ENCODE assay signal across 1 cellular context in the genomic region with DNA sequence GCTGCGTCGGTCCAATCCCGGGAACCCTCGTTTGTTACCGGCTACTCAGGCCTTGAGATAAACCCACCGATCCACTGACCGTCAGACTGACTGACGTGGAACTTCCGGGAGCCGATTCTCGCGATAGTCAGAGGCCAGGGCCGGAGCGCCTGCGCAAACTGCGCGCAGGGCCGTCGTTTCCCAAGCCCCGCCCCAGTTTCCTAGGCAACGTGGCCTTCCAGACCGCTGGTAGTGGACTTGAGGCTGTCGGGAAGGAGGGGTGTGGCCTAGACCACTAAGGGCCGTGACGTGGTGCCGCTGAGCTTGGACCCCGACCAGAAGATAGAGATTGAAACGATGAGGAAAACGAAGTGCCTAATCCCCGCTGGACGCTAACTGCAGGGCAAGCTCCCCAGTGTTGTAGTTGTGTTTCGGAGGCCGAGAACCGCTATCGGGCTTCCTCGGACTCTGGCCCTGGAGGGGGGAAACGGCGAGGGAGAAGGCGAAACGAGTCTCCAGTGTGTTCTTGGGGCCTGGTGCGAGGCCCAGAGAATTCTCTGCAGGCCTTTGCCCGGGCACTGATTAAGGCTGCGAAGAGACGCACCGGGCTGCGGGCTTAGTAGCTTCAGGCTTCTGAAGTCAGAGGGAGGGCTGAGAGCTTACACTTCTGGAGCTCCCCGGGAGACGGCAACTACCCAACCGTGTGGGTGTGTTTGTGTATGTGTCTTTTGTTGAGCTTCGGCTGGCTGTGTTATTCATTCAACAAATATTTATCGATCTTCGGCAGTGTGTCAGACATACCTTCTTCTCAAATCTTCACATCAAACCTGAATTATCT.
TF ChIP-seq lines count a peak whose summit lies in the region.

A gene (minus strand): TSS at position 96 of the 817 bp plus-strand sequence. CDS start 97 bp downstream, outside the sequence.

TF ChIP-seq in HepG2, 621 proteins besides CTCF, POLR2A, EP300 and RAD21 (continued from another document and continues in another):
- TF ChIP-seq, protein P1, sequence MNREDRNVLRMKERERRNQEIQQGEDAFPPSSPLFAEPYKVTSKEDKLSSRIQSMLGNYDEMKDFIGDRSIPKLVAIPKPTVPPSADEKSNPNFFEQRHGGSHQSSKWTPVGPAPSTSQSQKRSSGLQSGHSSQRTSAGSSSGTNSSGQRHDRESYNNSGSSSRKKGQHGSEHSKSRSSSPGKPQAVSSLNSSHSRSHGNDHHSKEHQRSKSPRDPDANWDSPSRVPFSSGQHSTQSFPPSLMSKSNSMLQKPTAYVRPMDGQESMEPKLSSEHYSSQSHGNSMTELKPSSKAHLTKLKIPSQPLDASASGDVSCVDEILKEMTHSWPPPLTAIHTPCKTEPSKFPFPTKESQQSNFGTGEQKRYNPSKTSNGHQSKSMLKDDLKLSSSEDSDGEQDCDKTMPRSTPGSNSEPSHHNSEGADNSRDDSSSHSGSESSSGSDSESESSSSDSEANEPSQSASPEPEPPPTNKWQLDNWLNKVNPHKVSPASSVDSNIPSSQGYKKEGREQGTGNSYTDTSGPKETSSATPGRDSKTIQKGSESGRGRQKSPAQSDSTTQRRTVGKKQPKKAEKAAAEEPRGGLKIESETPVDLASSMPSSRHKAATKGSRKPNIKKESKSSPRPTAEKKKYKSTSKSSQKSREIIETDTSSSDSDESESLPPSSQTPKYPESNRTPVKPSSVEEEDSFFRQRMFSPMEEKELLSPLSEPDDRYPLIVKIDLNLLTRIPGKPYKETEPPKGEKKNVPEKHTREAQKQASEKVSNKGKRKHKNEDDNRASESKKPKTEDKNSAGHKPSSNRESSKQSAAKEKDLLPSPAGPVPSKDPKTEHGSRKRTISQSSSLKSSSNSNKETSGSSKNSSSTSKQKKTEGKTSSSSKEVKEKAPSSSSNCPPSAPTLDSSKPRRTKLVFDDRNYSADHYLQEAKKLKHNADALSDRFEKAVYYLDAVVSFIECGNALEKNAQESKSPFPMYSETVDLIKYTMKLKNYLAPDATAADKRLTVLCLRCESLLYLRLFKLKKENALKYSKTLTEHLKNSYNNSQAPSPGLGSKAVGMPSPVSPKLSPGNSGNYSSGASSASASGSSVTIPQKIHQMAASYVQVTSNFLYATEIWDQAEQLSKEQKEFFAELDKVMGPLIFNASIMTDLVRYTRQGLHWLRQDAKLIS (CRISPR knock-in tag; IDR thresholded peaks at IDR 0.05) = no peak
- TF ChIP-seq ZNF768 (CRISPR knock-in tag; IDR thresholded peaks at IDR 0.05) = no peak; the same call in 1 of the 2 replicates
- TF ChIP-seq YY1 (IDR thresholded peaks at IDR 0.05; ENCODE audit: insufficient read depth, insufficient replicate concordance, low read depth, low read length) = peak; percentile 43
- peak; percentile 76; the same call in 1 of the 2 replicates for TF ChIP-seq ATF7-NPFF (CRISPR knock-in tag; IDR thresholded peaks at IDR 0.05; ENCODE audit: low read depth)
- TF ChIP-seq ZNF782 (CRISPR knock-in tag; IDR thresholded peaks at IDR 0.05; ENCODE audit: borderline replicate concordance) = no peak; the same call in 1 of the 2 replicates
- TF ChIP-seq RBM22 (optimal IDR thresholded peaks at IDR 0.05; ENCODE audit: low read length) = peak; percentile 60
- TF ChIP-seq, protein P2, sequence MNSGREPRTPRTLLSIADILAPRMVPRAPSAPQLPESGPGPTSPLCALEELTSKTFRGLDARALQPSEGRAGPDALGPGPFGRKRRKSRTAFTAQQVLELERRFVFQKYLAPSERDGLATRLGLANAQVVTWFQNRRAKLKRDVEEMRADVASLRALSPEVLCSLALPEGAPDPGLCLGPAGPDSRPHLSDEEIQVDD (CRISPR knock-in tag; IDR thresholded peaks at IDR 0.05; ENCODE audit: borderline replicate concordance) = no peak
- TF ChIP-seq CREM (IDR thresholded peaks at IDR 0.05) = peak; percentile 86
- TF ChIP-seq CREM (CRISPR knock-in tag; IDR thresholded peaks at IDR 0.05) = no peak
- no peak for TF ChIP-seq FOSL1 (CRISPR knock-in tag; IDR thresholded peaks at IDR 0.05; ENCODE audit: borderline replicate concordance)
- TF ChIP-seq, protein P3, sequence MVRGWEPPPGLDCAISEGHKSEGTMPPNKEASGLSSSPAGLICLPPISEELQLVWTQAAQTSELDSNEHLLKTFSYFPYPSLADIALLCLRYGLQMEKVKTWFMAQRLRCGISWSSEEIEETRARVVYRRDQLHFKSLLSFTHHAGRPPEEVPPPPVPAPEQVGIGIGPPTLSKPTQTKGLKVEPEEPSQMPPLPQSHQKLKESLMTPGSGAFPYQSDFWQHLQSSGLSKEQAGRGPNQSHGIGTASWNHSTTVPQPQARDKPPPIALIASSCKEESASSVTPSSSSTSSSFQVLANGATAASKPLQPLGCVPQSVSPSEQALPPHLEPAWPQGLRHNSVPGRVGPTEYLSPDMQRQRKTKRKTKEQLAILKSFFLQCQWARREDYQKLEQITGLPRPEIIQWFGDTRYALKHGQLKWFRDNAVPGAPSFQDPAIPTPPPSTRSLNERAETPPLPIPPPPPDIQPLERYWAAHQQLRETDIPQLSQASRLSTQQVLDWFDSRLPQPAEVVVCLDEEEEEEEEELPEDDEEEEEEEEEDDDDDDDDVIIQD (CRISPR knock-in tag; IDR thresholded peaks at IDR 0.05; ENCODE audit: low read depth) = peak; percentile 70
- no peak for TF ChIP-seq NPAS2 (CRISPR knock-in tag; IDR thresholded peaks at IDR 0.05; ENCODE audit: borderline replicate concordance)
- no peak for TF ChIP-seq ZNF556 (CRISPR knock-in tag; IDR thresholded peaks at IDR 0.05; ENCODE audit: borderline replicate concordance)
- TF ChIP-seq, protein P4, sequence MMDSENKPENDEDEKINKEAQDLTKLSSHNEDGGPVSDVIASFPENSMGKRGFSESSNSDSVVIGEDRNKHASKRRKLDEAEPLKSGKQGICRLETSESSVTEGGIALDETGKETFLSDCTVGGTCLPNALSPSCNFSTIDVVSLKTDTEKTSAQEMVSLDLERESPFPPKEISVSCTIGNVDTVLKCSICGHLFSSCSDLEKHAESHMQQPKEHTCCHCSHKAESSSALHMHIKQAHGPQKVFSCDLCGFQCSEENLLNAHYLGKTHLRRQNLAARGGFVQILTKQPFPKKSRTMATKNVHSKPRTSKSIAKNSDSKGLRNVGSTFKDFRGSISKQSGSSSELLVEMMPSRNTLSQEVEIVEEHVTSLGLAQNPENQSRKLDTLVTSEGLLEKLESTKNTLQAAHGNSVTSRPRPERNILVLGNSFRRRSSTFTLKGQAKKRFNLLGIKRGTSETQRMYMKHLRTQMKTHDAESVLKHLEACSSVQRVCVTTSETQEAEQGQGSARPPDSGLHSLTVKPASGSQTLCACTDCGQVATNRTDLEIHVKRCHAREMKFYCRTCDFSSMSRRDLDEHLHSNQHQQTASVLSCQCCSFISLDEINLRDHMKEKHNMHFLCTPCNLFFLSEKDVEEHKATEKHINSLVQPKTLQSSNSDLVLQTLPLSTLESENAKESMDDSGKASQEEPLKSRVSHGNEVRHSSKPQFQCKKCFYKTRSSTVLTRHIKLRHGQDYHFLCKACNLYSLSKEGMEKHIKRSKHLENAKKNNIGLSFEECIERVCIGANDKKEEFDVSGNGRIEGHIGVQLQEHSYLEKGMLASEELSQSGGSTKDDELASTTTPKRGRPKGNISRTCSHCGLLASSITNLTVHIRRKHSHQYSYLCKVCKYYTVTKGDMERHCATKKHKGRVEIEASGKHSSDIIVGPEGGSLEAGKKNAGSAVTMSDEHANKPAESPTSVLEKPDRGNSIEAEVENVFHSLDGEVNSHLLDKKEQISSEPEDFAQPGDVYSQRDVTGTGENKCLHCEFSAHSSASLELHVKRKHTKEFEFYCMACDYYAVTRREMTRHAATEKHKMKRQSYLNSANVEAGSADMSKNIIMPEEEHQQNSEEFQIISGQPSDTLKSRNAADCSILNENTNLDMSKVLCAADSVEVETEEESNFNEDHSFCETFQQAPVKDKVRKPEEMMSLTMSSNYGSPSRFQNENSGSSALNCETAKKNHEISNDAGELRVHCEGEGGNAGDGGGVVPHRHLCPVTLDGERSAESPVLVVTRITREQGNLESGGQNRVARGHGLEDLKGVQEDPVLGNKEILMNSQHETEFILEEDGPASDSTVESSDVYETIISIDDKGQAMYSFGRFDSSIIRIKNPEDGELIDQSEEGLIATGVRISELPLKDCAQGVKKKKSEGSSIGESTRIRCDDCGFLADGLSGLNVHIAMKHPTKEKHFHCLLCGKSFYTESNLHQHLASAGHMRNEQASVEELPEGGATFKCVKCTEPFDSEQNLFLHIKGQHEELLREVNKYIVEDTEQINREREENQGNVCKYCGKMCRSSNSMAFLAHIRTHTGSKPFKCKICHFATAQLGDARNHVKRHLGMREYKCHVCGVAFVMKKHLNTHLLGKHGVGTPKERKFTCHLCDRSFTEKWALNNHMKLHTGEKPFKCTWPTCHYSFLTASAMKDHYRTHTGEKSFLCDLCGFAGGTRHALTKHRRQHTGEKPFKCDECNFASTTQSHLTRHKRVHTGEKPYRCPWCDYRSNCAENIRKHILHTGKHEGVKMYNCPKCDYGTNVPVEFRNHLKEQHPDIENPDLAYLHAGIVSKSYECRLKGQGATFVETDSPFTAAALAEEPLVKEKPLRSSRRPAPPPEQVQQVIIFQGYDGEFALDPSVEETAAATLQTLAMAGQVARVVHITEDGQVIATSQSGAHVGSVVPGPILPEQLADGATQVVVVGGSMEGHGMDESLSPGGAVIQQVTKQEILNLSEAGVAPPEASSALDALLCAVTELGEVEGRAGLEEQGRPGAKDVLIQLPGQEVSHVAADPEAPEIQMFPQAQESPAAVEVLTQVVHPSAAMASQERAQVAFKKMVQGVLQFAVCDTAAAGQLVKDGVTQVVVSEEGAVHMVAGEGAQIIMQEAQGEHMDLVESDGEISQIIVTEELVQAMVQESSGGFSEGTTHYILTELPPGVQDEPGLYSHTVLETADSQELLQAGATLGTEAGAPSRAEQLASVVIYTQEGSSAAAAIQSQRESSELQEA (CRISPR knock-in tag; IDR thresholded peaks at IDR 0.05; ENCODE audit: not compliant biosample characterization) = peak; percentile 6
- TF ChIP-seq YEATS4 (CRISPR knock-in tag; IDR thresholded peaks at IDR 0.05; ENCODE audit: borderline replicate concordance) = peak; percentile 96
- no peak for TF ChIP-seq SP2 (CRISPR knock-in tag; IDR thresholded peaks at IDR 0.05)
- peak; percentile 80 for TF ChIP-seq ATF1 (CRISPR knock-in tag; IDR thresholded peaks at IDR 0.05)
- no peak for TF ChIP-seq ATAD3A (CRISPR knock-in tag; IDR thresholded peaks at IDR 0.05)
- TF ChIP-seq HMGA1 (CRISPR knock-in tag; conservative IDR thresholded peaks at IDR 0.05) = no peak
- TF ChIP-seq ZNF331 (CRISPR knock-in tag; IDR thresholded peaks at IDR 0.05) = peak; percentile 65; the same call in 1 of the 2 replicates
- TF ChIP-seq ZNF326 (CRISPR knock-in tag; IDR thresholded peaks at IDR 0.05; ENCODE audit: borderline replicate concordance) = no peak
- TF ChIP-seq ZNF567 (CRISPR knock-in tag; IDR thresholded peaks at IDR 0.05; ENCODE audit: borderline replicate concordance) = no peak
- TF ChIP-seq MAFG (CRISPR knock-in tag; IDR thresholded peaks at IDR 0.05) = no peak
- TF ChIP-seq ZNF792 (CRISPR knock-in tag; IDR thresholded peaks at IDR 0.05) = peak; percentile 27; the same call in 1 of the 2 replicates
- TF ChIP-seq, protein P5, sequence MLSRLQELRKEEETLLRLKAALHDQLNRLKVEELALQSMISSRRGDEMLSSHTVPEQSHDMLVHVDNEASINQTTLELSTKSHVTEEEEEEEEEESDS (CRISPR knock-in tag; IDR thresholded peaks at IDR 0.05; ENCODE audit: borderline replicate concordance) = no peak
- TF ChIP-seq CHD2 (IDR thresholded peaks at IDR 0.05; ENCODE audit: low read depth, low read length) = peak; percentile 100
- TF ChIP-seq, protein P6, sequence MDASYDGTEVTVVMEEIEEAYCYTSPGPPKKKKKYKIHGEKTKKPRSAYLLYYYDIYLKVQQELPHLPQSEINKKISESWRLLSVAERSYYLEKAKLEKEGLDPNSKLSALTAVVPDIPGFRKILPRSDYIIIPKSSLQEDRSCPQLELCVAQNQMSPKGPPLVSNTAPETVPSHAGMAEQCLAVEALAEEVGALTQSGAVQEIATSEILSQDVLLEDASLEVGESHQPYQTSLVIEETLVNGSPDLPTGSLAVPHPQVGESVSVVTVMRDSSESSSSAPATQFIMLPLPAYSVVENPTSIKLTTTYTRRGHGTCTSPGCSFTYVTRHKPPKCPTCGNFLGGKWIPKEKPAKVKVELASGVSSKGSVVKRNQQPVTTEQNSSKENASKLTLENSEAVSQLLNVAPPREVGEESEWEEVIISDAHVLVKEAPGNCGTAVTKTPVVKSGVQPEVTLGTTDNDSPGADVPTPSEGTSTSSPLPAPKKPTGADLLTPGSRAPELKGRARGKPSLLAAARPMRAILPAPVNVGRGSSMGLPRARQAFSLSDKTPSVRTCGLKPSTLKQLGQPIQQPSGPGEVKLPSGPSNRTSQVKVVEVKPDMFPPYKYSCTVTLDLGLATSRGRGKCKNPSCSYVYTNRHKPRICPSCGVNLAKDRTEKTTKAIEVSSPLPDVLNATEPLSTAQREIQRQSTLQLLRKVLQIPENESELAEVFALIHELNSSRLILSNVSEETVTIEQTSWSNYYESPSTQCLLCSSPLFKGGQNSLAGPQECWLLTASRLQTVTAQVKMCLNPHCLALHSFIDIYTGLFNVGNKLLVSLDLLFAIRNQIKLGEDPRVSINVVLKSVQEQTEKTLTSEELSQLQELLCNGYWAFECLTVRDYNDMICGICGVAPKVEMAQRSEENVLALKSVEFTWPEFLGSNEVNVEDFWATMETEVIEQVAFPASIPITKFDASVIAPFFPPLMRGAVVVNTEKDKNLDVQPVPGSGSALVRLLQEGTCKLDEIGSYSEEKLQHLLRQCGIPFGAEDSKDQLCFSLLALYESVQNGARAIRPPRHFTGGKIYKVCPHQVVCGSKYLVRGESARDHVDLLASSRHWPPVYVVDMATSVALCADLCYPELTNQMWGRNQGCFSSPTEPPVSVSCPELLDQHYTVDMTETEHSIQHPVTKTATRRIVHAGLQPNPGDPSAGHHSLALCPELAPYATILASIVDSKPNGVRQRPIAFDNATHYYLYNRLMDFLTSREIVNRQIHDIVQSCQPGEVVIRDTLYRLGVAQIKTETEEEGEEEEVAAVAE (CRISPR knock-in tag; IDR thresholded peaks at IDR 0.05; ENCODE audit: borderline replicate concordance) = peak; percentile 23; the same call in 1 of the 2 replicates
- peak; percentile 67 for TF ChIP-seq HOXA5 (CRISPR knock-in tag; IDR thresholded peaks at IDR 0.05)
- TF ChIP-seq ZFY (CRISPR knock-in tag; IDR thresholded peaks at IDR 0.05) = peak; percentile 96
- no peak for TF ChIP-seq CENPX (CRISPR knock-in tag; IDR thresholded peaks at IDR 0.05)
- peak; percentile 77; the same call in 1 of the 2 replicates for TF ChIP-seq ZNF619 (CRISPR knock-in tag; IDR thresholded peaks at IDR 0.05)
